ENCODE assay signal across 7 cellular contexts in the genomic region with DNA sequence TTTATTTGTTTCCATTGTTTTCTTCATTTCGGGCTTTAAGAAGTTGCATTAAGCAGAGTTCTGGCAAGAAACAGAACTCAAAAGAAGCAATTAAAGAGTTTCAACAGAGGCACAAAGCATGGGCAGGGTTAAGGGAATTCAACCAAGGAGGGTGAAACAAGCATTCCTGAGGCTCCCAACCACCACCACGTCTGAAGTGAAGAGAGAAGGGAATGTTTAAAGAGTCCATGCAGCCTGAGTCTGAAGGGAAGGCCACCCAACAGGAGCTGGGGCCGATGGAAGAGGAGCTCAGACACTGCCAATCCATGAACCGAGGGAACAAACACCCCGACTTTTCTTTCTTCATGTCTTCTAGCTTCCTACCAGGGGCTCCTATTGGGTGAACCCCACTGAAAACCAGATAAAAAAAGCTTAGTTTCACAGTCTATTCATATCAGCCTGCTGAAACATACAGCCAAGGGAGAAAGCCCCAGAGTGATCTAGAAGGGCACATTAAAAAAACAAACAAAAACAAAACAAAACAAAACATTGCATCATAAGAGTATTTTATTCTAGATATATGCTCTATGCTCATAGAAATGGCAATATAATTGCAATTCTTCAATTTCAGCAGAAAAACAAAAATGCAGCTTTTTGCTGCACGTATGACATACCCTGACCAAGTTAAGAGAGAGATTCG.
DNase-seq lines count a peak whose midpoint lies in the region; ATAC-seq lines count a peak whose summit lies in the region.
"Not testable (repeated sequence)": the region's sequence is repeated elsewhere in the genome, so short reads cannot be mapped to it uniquely, and the experiment has no call there.

No MANE protein-coding gene starts in this region.

- H3K9ac ChIP-seq in SK-N-MC (ENCODE audit: insufficient read length) = not testable (repeated sequence)

- not testable (repeated sequence) for H3K36me3 ChIP-seq in SK-N-MC (ENCODE audit: insufficient read depth, low read length)

- not testable (repeated sequence) for H3K9me3 ChIP-seq in SK-N-MC (ENCODE audit: low read depth, low read length)

- 0 out of 2 replicates have a peak overlapping the region, but pooled peaks have one; percentile 57 for H3K27ac ChIP-seq in SK-N-MC

- ATAC-seq in GM18502 (IDR thresholded peaks at IDR 0.05; ENCODE audit: poor library complexity, unreplicated experiment) (peak; percentile 59), GM19324 (IDR thresholded peaks at IDR 0.05; ENCODE audit: low FRiP score, unreplicated experiment) (peak; percentile 37), HG02623 (IDR thresholded peaks at IDR 0.05; ENCODE audit: unreplicated experiment) (peak; percentile 39), HG03280 (IDR thresholded peaks at IDR 0.05; ENCODE audit: unreplicated experiment) (peak; percentile 49), left lobe of liver (peak; percentile 18)

- not testable (repeated sequence) for DNase-seq in SK-N-MC (ENCODE audit: low read depth, low spot score); left lobe of liver (ENCODE audit: low spot score)
- peak; percentile 22 for DNase-seq in dedifferentiated amniotic fluid mesenchymal stem cell (ENCODE audit: extremely low spot score)

- H3K4me3 ChIP-seq in SK-N-MC = not testable (repeated sequence)
